In genomic region chr3:143731304-143731703, GRCh38 we compare ENCODE assay signal across 17 cellular contexts.
A peak's percentile ranks its signal among the peaks of the same experiment; 100 is the strongest.
DNase-seq lines count a peak whose midpoint lies in the region; ATAC-seq and TF ChIP-seq lines count a peak whose summit lies in the region.
"Had no signal": no experiment of that assay in that cellular context is flagged by ENCODE, and none has a peak within 500 bp of the region (broad histone marks: within the 10 kb centered on the region; RNA-seq: fewer than 3 reads in every experiment).

No MANE protein-coding gene starts in this region.

- DNase-seq in DND-41 (peak; percentile 13), WERI-Rb-1 (no peak), nephron progenitor cell (no peak), type B pancreatic cell (ENCODE audit: extremely low spot score, unreplicated experiment) (no peak), D341Med (ENCODE audit: low spot score) (no peak), NCI-H524 treated with DMSO at 0.1 percent for 48 hours (lab: John Stamatoyannopoulos, UW) (no peak)
- DNase-seq: ACHN; BE2C; CD8-positive, alpha-beta memory T cell; GDM1; GOT3; H7; HFFc6 had no signal

- H3K4me1 Mint-ChIP-seq in nephron progenitor cell = no peaks in the 10 kb centered on the region
- H3K4me1 Mint-ChIP-seq in type B pancreatic cell (ENCODE audit: unreplicated experiment) = no peaks in the 10 kb centered on the region

- H3K27me3 ChIP-seq in DND-41 (ENCODE audit: insufficient read depth, low read length, poor library complexity) (no peaks in the 10 kb centered on the region), WERI-Rb-1 (ENCODE audit: insufficient read depth, low read depth, severe bottlenecking) (no peaks in the 10 kb centered on the region)
- H3K27me3 ChIP-seq: BE2C had no signal

- no peaks in the 10 kb centered on the region for H4K20me1 ChIP-seq in DND-41 (ENCODE audit: insufficient read depth, low read length)

- H2AFZ ChIP-seq in DND-41 (ENCODE audit: low read depth, low read length) = no peak overlapping the region

- no peak for TF ChIP-seq CTCF in DND-41 (IDR thresholded peaks at IDR 0.05; ENCODE audit: borderline replicate concordance, extremely low read depth, low read length, poor library complexity, severe bottlenecking)
- TF ChIP-seq CTCF in WERI-Rb-1 (IDR thresholded peaks at IDR 0.05; ENCODE audit: low read depth, low read length) = no peak
- no peak for TF ChIP-seq CTCF in nephron progenitor cell (IDR thresholded peaks at IDR 0.05)
- no peak for TF ChIP-seq CTCF in type B pancreatic cell (conservative IDR thresholded peaks at IDR 0.05)

- H3K36me3 Mint-ChIP-seq in nephron progenitor cell (ENCODE audit: low read depth) = no peaks in the 10 kb centered on the region
- H3K36me3 Mint-ChIP-seq in type B pancreatic cell = no peaks in the 10 kb centered on the region

- H3K9me3 ChIP-seq in DND-41 (ENCODE audit: insufficient read depth, low read length, severe bottlenecking) = no peaks in the 10 kb centered on the region
- no peaks in the 10 kb centered on the region for H3K9me3 ChIP-seq in WERI-Rb-1 (ENCODE audit: severe bottlenecking)
- H3K9me3 ChIP-seq: BE2C had no signal

- H3K27ac ChIP-seq in DND-41 (ENCODE audit: low read length) = no peak overlapping the region
- H3K27ac ChIP-seq in WERI-Rb-1 = peak overlapping the region; percentile 28
- H3K27ac ChIP-seq: HL-60 had no signal

- H3K9me3 Mint-ChIP-seq in nephron progenitor cell (no peaks in the 10 kb centered on the region), type B pancreatic cell (no peaks in the 10 kb centered on the region)

- H3K79me2 ChIP-seq in DND-41 (ENCODE audit: insufficient read depth, low read length) = no peaks in the 10 kb centered on the region

- H3K27ac Mint-ChIP-seq in nephron progenitor cell (peak overlapping the region; percentile 2), type B pancreatic cell (no peak overlapping the region)
- H3K27ac Mint-ChIP-seq: HFFc6 had no signal

- H3K36me3 ChIP-seq in DND-41 (ENCODE audit: insufficient read depth, low read length) = no peaks in the 10 kb centered on the region
- H3K36me3 ChIP-seq in WERI-Rb-1 = no peaks in the 10 kb centered on the region
- H3K36me3 ChIP-seq: BE2C had no signal

- peaks cover 4% of the 10 kb centered on the region for H3K27me3 Mint-ChIP-seq in nephron progenitor cell (ENCODE audit: low read depth, poor library complexity)
- peaks cover 6% of the 10 kb centered on the region for H3K27me3 Mint-ChIP-seq in type B pancreatic cell
- H3K27me3 Mint-ChIP-seq: CD4-positive, CD25-positive, alpha-beta regulatory T cell; CD8-positive, alpha-beta memory T cell had no signal

- no peak overlapping the region for H3K4me2 ChIP-seq in DND-41 (ENCODE audit: insufficient read depth, low read length)

- no peak overlapping the region for H3K4me3 Mint-ChIP-seq in nephron progenitor cell
- H3K4me3 Mint-ChIP-seq in type B pancreatic cell = no peak overlapping the region
- H3K4me3 Mint-ChIP-seq: CD4-positive, CD25-positive, alpha-beta regulatory T cell; CD8-positive, alpha-beta memory T cell; HFFc6 had no signal

- H3K9ac ChIP-seq in DND-41 (ENCODE audit: low read depth, low read length) = no peak overlapping the region

- peak; percentile 79 for ATAC-seq in DND-41 (ENCODE audit: insufficient read depth, low read depth)
- ATAC-seq: HCT116, K562 had no signal

- H3K4me3 ChIP-seq in DND-41 (ENCODE audit: low read depth in 1 of 2, low read length in 2 of 2) = no peak overlapping the region
- H3K4me3 ChIP-seq in WERI-Rb-1 (ENCODE audit: low read depth, low read length) = no peak overlapping the region
- H3K4me3 ChIP-seq: K562 had no signal

- H3K4me1 ChIP-seq in DND-41 (ENCODE audit: insufficient read depth, low read length) = no peaks in the 10 kb centered on the region
